In genomic region chr15:82537351-82537908, GRCh38 we compare ENCODE assay signal across 1 cellular context.
TF ChIP-seq lines count a peak whose summit lies in the region.

No MANE protein-coding gene starts in this region.

TF ChIP-seq in GM23338, 12 proteins besides CTCF, POLR2A, EP300 and RAD21 (continued from another document):
- TF ChIP-seq, protein P1, sequence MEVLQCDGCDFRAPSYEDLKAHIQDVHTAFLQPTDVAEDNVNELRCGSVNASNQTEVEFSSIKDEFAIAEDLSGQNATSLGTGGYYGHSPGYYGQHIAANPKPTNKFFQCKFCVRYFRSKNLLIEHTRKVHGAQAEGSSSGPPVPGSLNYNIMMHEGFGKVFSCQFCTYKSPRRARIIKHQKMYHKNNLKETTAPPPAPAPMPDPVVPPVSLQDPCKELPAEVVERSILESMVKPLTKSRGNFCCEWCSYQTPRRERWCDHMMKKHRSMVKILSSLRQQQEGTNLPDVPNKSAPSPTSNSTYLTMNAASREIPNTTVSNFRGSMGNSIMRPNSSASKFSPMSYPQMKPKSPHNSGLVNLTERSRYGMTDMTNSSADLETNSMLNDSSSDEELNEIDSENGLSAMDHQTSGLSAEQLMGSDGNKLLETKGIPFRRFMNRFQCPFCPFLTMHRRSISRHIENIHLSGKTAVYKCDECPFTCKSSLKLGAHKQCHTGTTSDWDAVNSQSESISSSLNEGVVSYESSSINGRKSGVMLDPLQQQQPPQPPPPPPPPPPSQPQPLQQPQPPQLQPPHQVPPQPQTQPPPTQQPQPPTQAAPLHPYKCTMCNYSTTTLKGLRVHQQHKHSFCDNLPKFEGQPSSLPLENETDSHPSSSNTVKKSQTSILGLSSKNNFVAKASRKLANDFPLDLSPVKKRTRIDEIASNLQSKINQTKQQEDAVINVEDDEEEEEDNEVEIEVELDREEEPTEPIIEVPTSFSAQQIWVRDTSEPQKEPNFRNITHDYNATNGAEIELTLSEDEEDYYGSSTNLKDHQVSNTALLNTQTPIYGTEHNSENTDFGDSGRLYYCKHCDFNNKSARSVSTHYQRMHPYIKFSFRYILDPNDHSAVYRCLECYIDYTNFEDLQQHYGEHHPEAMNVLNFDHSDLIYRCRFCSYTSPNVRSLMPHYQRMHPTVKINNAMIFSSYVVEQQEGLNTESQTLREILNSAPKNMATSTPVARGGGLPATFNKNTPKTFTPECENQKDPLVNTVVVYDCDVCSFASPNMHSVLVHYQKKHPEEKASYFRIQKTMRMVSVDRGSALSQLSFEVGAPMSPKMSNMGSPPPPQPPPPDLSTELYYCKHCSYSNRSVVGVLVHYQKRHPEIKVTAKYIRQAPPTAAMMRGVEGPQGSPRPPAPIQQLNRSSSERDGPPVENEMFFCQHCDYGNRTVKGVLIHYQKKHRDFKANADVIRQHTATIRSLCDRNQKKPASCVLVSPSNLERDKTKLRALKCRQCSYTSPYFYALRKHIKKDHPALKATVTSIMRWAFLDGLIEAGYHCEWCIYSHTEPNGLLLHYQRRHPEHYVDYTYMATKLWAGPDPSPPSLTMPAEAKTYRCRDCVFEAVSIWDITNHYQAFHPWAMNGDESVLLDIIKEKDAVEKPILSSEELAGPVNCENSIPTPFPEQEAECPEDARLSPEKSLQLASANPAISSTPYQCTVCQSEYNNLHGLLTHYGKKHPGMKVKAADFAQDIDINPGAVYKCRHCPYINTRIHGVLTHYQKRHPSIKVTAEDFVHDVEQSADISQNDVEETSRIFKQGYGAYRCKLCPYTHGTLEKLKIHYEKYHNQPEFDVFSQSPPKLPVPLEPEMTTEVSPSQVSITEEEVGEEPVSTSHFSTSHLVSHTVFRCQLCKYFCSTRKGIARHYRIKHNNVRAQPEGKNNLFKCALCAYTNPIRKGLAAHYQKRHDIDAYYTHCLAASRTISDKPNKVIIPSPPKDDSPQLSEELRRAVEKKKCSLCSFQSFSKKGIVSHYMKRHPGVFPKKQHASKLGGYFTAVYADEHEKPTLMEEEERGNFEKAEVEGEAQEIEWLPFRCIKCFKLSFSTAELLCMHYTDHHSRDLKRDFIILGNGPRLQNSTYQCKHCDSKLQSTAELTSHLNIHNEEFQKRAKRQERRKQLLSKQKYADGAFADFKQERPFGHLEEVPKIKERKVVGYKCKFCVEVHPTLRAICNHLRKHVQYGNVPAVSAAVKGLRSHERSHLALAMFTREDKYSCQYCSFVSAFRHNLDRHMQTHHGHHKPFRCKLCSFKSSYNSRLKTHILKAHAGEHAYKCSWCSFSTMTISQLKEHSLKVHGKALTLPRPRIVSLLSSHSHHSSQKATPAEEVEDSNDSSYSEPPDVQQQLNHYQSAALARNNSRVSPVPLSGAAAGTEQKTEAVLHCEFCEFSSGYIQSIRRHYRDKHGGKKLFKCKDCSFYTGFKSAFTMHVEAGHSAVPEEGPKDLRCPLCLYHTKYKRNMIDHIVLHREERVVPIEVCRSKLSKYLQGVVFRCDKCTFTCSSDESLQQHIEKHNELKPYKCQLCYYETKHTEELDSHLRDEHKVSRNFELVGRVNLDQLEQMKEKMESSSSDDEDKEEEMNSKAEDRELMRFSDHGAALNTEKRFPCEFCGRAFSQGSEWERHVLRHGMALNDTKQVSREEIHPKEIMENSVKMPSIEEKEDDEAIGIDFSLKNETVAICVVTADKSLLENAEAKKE (CRISPR knock-in tag; IDR thresholded peaks at IDR 0.05) = no peak
- TF ChIP-seq ZNF331 (CRISPR knock-in tag; IDR thresholded peaks at IDR 0.05; ENCODE audit: low read depth) = no peak
- no peak for TF ChIP-seq ETS1 (IDR thresholded peaks at IDR 0.05)
- no peak for TF ChIP-seq JUNB (IDR thresholded peaks at IDR 0.05; ENCODE audit: unreplicated experiment)
- no peak for TF ChIP-seq NANOG (IDR thresholded peaks at IDR 0.05; ENCODE audit: borderline replicate concordance)
- TF ChIP-seq EZH2phosphoT487 (IDR thresholded peaks at IDR 0.05; ENCODE audit: unreplicated experiment) = no peak
- no peak for TF ChIP-seq EZH2 (IDR thresholded peaks at IDR 0.05; ENCODE audit: low read depth, unreplicated experiment)
